18 cellular contexts compared by ENCODE assay signal in genomic region chr4:66017671-66018070, GRCh38.
DNase-seq lines count a peak whose midpoint lies in the region; ATAC-seq, FAIRE-seq and TF ChIP-seq lines count a peak whose summit lies in the region.
"Had no signal": no experiment of that assay in that cellular context is flagged by ENCODE, and none has a peak within 500 bp of the region (broad histone marks: within the 10 kb centered on the region; RNA-seq: fewer than 3 reads in every experiment).

No MANE protein-coding gene starts in this region.

- no peaks in the 10 kb centered on the region for H3K27me3 ChIP-seq in astrocyte (ENCODE audit: insufficient read depth, low read length)

- H3K36me3 Mint-ChIP-seq in astrocyte (ENCODE audit: low read depth, unreplicated experiment), result no peaks in the 10 kb centered on the region

- H3K9me3 ChIP-seq in astrocyte (ENCODE audit: insufficient read depth, low read depth, low read length), result no peaks in the 10 kb centered on the region

- H3K79me2 ChIP-seq in astrocyte (ENCODE audit: insufficient read depth, low read length), result no peaks in the 10 kb centered on the region

- no peaks in the 10 kb centered on the region for H3K27me3 Mint-ChIP-seq in astrocyte (ENCODE audit: low read depth, unreplicated experiment)
- H3K27me3 Mint-ChIP-seq: B cell; CD4-positive, alpha-beta T cell had no signal

- H4K20me1 ChIP-seq in astrocyte (ENCODE audit: insufficient read depth, low read length), result no peaks in the 10 kb centered on the region

- no peak overlapping the region for H3K9ac ChIP-seq in astrocyte (ENCODE audit: low read length)

- no peak for ATAC-seq in GM21737 (IDR thresholded peaks at IDR 0.05; ENCODE audit: unreplicated experiment)
- ATAC-seq: HCT116 had no signal

- no peak overlapping the region for H3K4me3 Mint-ChIP-seq in astrocyte (ENCODE audit: unreplicated experiment)
- H3K4me3 Mint-ChIP-seq: B cell; CD4-positive, alpha-beta T cell had no signal

- FAIRE-seq in astrocyte (lab: Jason Lieb, UNC), result no peak
- FAIRE-seq: GM12892 had no signal

- H3K27ac Mint-ChIP-seq in astrocyte (ENCODE audit: unreplicated experiment), result no peak overlapping the region
- H3K27ac Mint-ChIP-seq: B cell; CD4-positive, alpha-beta T cell had no signal

- peak; percentile 22 for DNase-seq in EL
- peak; percentile 66 for DNase-seq in M059J (ENCODE audit: low read depth)
- peak; percentile 48 for DNase-seq in astrocyte (ENCODE audit: low read depth)
- peak; percentile 2 for DNase-seq in fibroblast of mammary gland (ENCODE audit: low read depth)
- DNase-seq in nucleus accumbens (lab: John Stamatoyannopoulos, UW), result no peak
- DNase-seq in effector CD4-positive, alpha-beta T cell, result no peak
- no peak for DNase-seq in AG08395 (ENCODE audit: low spot score)
- DNase-seq: ACHN; C1 segment of cervical spinal cord; Calu3; CD4-positive, alpha-beta T cell; DMS 273 treated with DMSO at 0.1 percent for 48 hours; GDM1; IMR-90 had no signal

- TF ChIP-seq CTCF in astrocyte (IDR thresholded peaks at IDR 0.05; ENCODE audit: insufficient read depth, low read depth, low read length) (no peak), fibroblast of mammary gland (conservative IDR thresholded peaks at IDR 0.05; ENCODE audit: control insufficient read depth, insufficient read depth, low read depth, low read length) (no peak)

- H3K36me3 ChIP-seq in astrocyte (ENCODE audit: insufficient read depth, low read length), result no peaks in the 10 kb centered on the region

- peaks cover 4% of the 10 kb centered on the region for H3K9me3 Mint-ChIP-seq in astrocyte (ENCODE audit: unreplicated experiment)

- no peak overlapping the region for H3K4me3 ChIP-seq in astrocyte (ENCODE audit: insufficient read depth, low read depth, low read length)
- no peak overlapping the region for H3K4me3 ChIP-seq in fibroblast of mammary gland (ENCODE audit: control insufficient read depth, low read depth, low read length)

- no peak overlapping the region for H3K4me2 ChIP-seq in astrocyte (ENCODE audit: low read length)

- no peaks in the 10 kb centered on the region for H3K4me1 Mint-ChIP-seq in astrocyte (ENCODE audit: low read depth, unreplicated experiment)
- H3K4me1 Mint-ChIP-seq: B cell had no signal

- no peaks in the 10 kb centered on the region for H3K4me1 ChIP-seq in astrocyte (ENCODE audit: insufficient read depth, low read length)

- no peak overlapping the region for H2AFZ ChIP-seq in astrocyte (ENCODE audit: low read depth, low read length)

- H3K27ac ChIP-seq in astrocyte (ENCODE audit: low read depth, low read length), result no peak overlapping the region

Comparison
In these comparisons a context has a peak if more than half of its experiments do, and no peak if none do; other contexts are left out.
1. DNase-seq: peak in EL (single experiment), M059J (single experiment), astrocyte (single experiment) and fibroblast of mammary gland (single experiment); none in nucleus accumbens (0 of 56), effector CD4-positive, alpha-beta T cell (single experiment) and AG08395 (single experiment).